Comparison of ENCODE assay signal across 8 cellular contexts in the genomic region with DNA sequence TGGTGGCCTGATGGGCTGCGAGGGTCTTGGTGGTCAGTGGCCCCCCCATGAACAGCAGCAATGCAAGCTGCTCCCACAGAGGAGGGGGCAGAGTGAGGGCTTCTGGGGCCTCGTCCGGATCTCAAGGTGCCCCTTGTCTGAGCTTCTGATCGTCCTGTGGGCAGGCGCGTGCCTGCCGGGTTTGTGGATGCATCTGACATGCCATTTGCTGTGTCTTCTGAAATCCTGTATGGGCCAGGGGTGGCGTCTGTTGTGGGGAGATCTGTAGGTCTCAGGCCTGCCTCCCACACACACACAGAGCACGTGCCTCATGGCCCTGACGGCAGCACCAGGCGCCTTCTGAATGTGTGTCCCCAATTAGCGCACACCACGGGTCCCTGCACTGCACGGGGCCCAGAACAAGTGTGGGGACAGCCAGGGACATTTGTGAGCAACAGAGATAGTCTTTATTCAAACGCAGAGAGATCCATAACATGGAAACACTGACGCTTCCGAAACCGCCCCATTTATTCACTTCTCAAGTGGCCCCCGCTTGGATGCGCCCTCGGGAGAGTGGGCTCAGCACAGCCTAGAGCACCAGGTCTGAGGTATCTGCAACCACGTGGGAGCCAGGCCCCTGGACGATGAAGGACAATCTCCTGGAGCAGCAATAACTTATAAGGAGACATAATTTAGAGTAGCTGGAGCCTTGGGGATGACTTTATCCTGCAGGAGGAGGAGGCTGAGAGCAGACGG. TPM values are rescaled to one million over a fixed set of nuclear protein-coding genes. Genes with fewer than 3 reads are reported as not detected.
DNase-seq lines count a peak whose midpoint lies in the region; ATAC-seq and TF ChIP-seq lines count a peak whose summit lies in the region.

No MANE protein-coding gene starts in this region.

- ATAC-seq in HG02623 (IDR thresholded peaks at IDR 0.05; ENCODE audit: unreplicated experiment), result peak; percentile 2
- peak; percentile 0 for ATAC-seq in activated T-helper 17 cell treated with anti-CD3 and anti-CD28 coated beads, Interleukin-2, amount 50 U/mL, for 72 hours (replicated peaks)
- ATAC-seq in HG02884 (IDR thresholded peaks at IDR 0.05; ENCODE audit: unreplicated experiment), result no peak
- ATAC-seq in GM19452 (IDR thresholded peaks at IDR 0.05; ENCODE audit: unreplicated experiment), result no peak

- intact Hi-C loops in CD14-positive monocyte (cut with micrococcal nuclease), result loop anchor here (2.0 to 10.0 kb wide), 5 partner anchors 36 to 100 kb away; a partner anchor contains a TSS

- no peak for DNase-seq in CD14-positive monocyte (ENCODE audit: low spot score)
- DNase-seq in mesothelial cell of epicardium (ENCODE audit: low spot score in 2 of 2, unreplicated experiment in 2 of 2), result no peak
- no peak for DNase-seq in SW480 (ENCODE audit: low spot score)
- no peak for DNase-seq in GM03348 (ENCODE audit: low spot score)

- H3K9me3 Mint-ChIP-seq in CD14-positive monocyte (peaks cover 3 to 18% (median 7%) of the 10 kb centered on the region in 7 donors), mesothelial cell of epicardium (peaks cover 8% of the 10 kb centered on the region)
- H3K9me3 Mint-ChIP-seq in activated T-helper 17 cell treated with anti-CD3 and anti-CD28 coated beads, Interleukin-2, amount 50 U/mL, for 72 hours, result no peaks in the 10 kb centered on the region

- peaks cover 6 to 10% of the 10 kb centered on the region in 2 donors for H3K36me3 Mint-ChIP-seq in CD14-positive monocyte
- H3K36me3 Mint-ChIP-seq in activated T-helper 17 cell treated with anti-CD3 and anti-CD28 coated beads, Interleukin-2, amount 50 U/mL, for 72 hours (ENCODE audit: low read depth), result no peaks in the 10 kb centered on the region
- peaks cover 3% of the 10 kb centered on the region for H3K36me3 Mint-ChIP-seq in mesothelial cell of epicardium

- H3K4me3 Mint-ChIP-seq in CD14-positive monocyte (peak overlapping the region; percentile 84 to 87), mesothelial cell of epicardium (peak overlapping the region; percentile 62)
- peak overlapping the region; percentile 82 for H3K4me3 Mint-ChIP-seq in activated T-helper 17 cell treated with anti-CD3 and anti-CD28 coated beads, Interleukin-2, amount 50 U/mL, for 72 hours

- peak overlapping the region in 5 of 7 donors; percentile 40 to 86 (median 65) for H3K27ac Mint-ChIP-seq in CD14-positive monocyte
- peak overlapping the region; percentile 76 for H3K27ac Mint-ChIP-seq in activated T-helper 17 cell treated with anti-CD3 and anti-CD28 coated beads, Interleukin-2, amount 50 U/mL, for 72 hours
- no peak overlapping the region for H3K27ac Mint-ChIP-seq in mesothelial cell of epicardium

- no peak for TF ChIP-seq CTCF in CD14-positive monocyte (IDR thresholded peaks at IDR 0.05)
- no peak for TF ChIP-seq CTCF in mesothelial cell of epicardium (IDR thresholded peaks at IDR 0.05; ENCODE audit: unreplicated experiment)

- peaks cover 24 to 41% (median 39%) of the 10 kb centered on the region in 3 donors for H3K27me3 Mint-ChIP-seq in CD14-positive monocyte (ENCODE audit: low read depth in 3 of 3)
- H3K27me3 Mint-ChIP-seq in activated T-helper 17 cell treated with anti-CD3 and anti-CD28 coated beads, Interleukin-2, amount 50 U/mL, for 72 hours, result no peaks in the 10 kb centered on the region
- H3K27me3 Mint-ChIP-seq in mesothelial cell of epicardium (ENCODE audit: low read depth), result peaks cover 76% of the 10 kb centered on the region

- H3K4me1 Mint-ChIP-seq in CD14-positive monocyte (peaks cover 47% of the 10 kb centered on the region), mesothelial cell of epicardium (peaks cover 7% of the 10 kb centered on the region)
- H3K4me1 Mint-ChIP-seq in activated T-helper 17 cell treated with anti-CD3 and anti-CD28 coated beads, Interleukin-2, amount 50 U/mL, for 72 hours, result peaks cover 9% of the 10 kb centered on the region

RNA-seq across cellular contexts. Expression of a gene that starts 5.7 kb away (rescaled TPM):
- under 1 TPM; 0.74 to 0.90 TPM for polyA plus RNA-seq in CD14-positive monocyte
- total RNA-seq in activated T-helper 17 cell treated with anti-CD3 and anti-CD28 coated beads, Interleukin-2, amount 50 U/mL, for 72 hours, result 10 to 100 TPM; 17.3 to 18.7 TPM
- 44.0 to 58.7 TPM (median 56.4 TPM) in 3 replicates for total RNA-seq in mesothelial cell of epicardium

RNA-seq across cellular contexts. Expression of a gene that starts 53.3 kb away (rescaled TPM):
- under 1 TPM in 1 of 2 donors, not detected in 1; 0.17 TPM for polyA plus RNA-seq in CD14-positive monocyte
- total RNA-seq in activated T-helper 17 cell treated with anti-CD3 and anti-CD28 coated beads, Interleukin-2, amount 50 U/mL, for 72 hours, result 1 to 10 TPM; 1.3 to 3.7 TPM
- total RNA-seq in mesothelial cell of epicardium, result 10.9 to 15.6 TPM (median 13.4 TPM) in 3 replicates

Comparison
In these comparisons a context has a peak if more than half of its experiments do, and no peak if none do; other contexts are left out.
1. ATAC-seq: peak in HG02623 (single experiment) and activated T-helper 17 cell treated with anti-CD3 and anti-CD28 coated beads, Interleukin-2, amount 50 U/mL, for 72 hours (single experiment); none in HG02884 (single experiment) and GM19452 (single experiment).
2. Peak in every context shown above with its lines, with median percentiles within 50 percentile points of each other: H3K4me3 Mint-ChIP-seq.